ENCODE assay signal across 24 cellular contexts in the genomic region with DNA sequence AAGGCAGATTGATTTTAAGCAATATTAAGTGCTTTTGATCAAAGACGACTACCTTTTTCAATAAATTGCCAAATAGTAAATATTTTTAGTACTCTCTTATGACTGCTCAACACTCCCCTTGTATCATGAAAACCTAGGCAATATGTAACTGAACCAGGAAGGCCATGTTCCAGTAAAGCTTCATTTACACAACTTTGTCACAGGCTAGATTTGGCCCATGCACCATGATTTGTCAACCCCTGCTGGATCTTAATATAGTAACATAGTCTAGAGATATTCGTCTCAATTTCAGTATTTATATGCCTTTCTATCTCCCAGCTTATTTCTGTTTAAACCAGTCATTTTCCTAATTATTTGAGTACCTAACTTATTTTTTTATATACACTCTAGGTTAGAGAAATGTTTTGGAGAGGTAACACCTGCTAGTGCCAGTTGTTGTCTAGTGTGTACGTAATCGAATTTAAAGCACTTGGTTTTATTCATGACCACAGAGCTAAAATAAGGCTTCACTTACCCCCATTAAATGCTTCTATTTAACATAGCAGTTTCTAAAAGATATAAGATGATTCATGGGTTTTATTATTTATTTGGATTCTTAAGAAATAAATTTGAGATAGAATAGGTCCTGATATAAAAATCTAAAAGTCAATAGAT. TPM values are rescaled to one million over a fixed set of nuclear protein-coding genes. Genes with fewer than 3 reads are reported as not detected.
DNase-seq lines count a peak whose midpoint lies in the region; ATAC-seq, FAIRE-seq and TF ChIP-seq lines count a peak whose summit lies in the region.
"Had no signal": no experiment of that assay in that cellular context is flagged by ENCODE, and none has a peak within 500 bp of the region (broad histone marks: within the 10 kb centered on the region; RNA-seq: fewer than 3 reads in every experiment).

No MANE protein-coding gene starts in this region.

- H3K4me1 ChIP-seq in HCT116 (ENCODE audit: control insufficient read depth in 1 of 2, insufficient read depth in 2 of 2, low read length in 2 of 2) (no peaks in the 10 kb centered on the region), GM12878 (ENCODE audit: control insufficient read depth, insufficient read depth, low read length) (no peaks in the 10 kb centered on the region), psoas muscle (peaks cover 14% of the 10 kb centered on the region)
- H3K4me1 ChIP-seq: A549, Caco-2 had no signal

- no peak for DNase-seq in activated naive CD4-positive, alpha-beta T cell treated with anti-CD3 and anti-CD28 coated beads, Interleukin-2, amount 50 U/mL, for 72 hours (ENCODE audit: low spot score in 2 of 2)
- DNase-seq in HCT116 (ENCODE audit: low read depth, low spot score) (no peak), GM12878 (ENCODE audit: low read depth, low spot score) (no peak), psoas muscle (no peak), NCI-H82 treated with DMSO at 0.1 percent for 48 hours (lab: John Stamatoyannopoulos, UW; ENCODE audit: unreplicated experiment) (no peak), HUDEP-2 (lab: John Stamatoyannopoulos, UW; ENCODE audit: unreplicated experiment in 76 of 76) (no peak)
- DNase-seq: C1 segment of cervical spinal cord; Caco-2; CD8-positive, alpha-beta T cell; GM23248; H7; HFFc6; NCI-H1048; NCI-H1417; NCI-H187; NCI-H446; NCI-H524 treated with DMSO at 0.1 percent for 48 hours; NCI-H774; PC-9; SHP77 had no signal

- H3K27me3 ChIP-seq in HCT116 (ENCODE audit: insufficient read depth, low read length) (no peaks in the 10 kb centered on the region), GM12878 (replicated peaks in 1 of 2; ENCODE audit: control insufficient read depth in 2 of 2, insufficient read depth in 2 of 2, low read length in 1 of 2) (no peaks in the 10 kb centered on the region), psoas muscle (ENCODE audit: insufficient read depth in 3 of 3, low read length in 2 of 3) (no peaks in the 10 kb centered on the region)

- H3K27me3 Mint-ChIP-seq in activated naive CD4-positive, alpha-beta T cell treated with anti-CD3 and anti-CD28 coated beads, Interleukin-2, amount 50 U/mL, for 24 hours = no peaks in the 10 kb centered on the region
- H3K27me3 Mint-ChIP-seq: IgD-negative memory B cell had no signal

- TF ChIP-seq EP300 in GM12878 (IDR thresholded peaks at IDR 0.05; ENCODE audit: borderline replicate concordance in 1 of 2, control insufficient read depth in 1 of 2, low read depth in 2 of 2, low read length in 2 of 2) = no peak

- H3K4me3 Mint-ChIP-seq in activated naive CD4-positive, alpha-beta T cell treated with anti-CD3 and anti-CD28 coated beads, Interleukin-2, amount 50 U/mL, for 24 hours = no peak overlapping the region
- H3K4me3 Mint-ChIP-seq: CD8-positive, alpha-beta T cell; HFFc6; IgD-negative memory B cell had no signal

- SMC1A ChIA-PET in GM12878 (lab: Charles Lee; ENCODE audit: uncharacterized antibody, unreplicated experiment) = no interaction called here

- TF ChIP-seq POLR2A in HCT116 (IDR thresholded peaks at IDR 0.05; ENCODE audit: borderline replicate concordance, extremely low read depth, insufficient read depth, insufficient read length) (no peak), GM12878 (IDR thresholded peaks at IDR 0.05; ENCODE audit: low read depth, low read length) (no peak)

- no peak for ATAC-seq in activated naive CD4-positive, alpha-beta T cell treated with anti-CD3 and anti-CD28 coated beads, Interleukin-2, amount 50 U/mL, for 72 hours
- ATAC-seq in HCT116 (no peak), GM12878 (no peak), psoas muscle (peak; percentile 94 to 98 (median 96)), HG03469 (IDR thresholded peaks at IDR 0.05; ENCODE audit: unreplicated experiment) (no peak)
- ATAC-seq: A549; CD8-positive, alpha-beta T cell had no signal

- H4K20me1 ChIP-seq in HCT116 (ENCODE audit: insufficient read depth) (no peaks in the 10 kb centered on the region; the same call in 1 of the 2 replicates), GM12878 (ENCODE audit: control insufficient read depth, insufficient read depth) (no peaks in the 10 kb centered on the region)

- FAIRE-seq in GM12878 (lab: Jason Lieb, UNC) = no peak
- FAIRE-seq: A549 had no signal

- no peak overlapping the region for H3K9ac ChIP-seq in HCT116 (ENCODE audit: low read length)
- no peak overlapping the region for H3K9ac ChIP-seq in GM12878 (ENCODE audit: control insufficient read depth, insufficient read depth, low read length)
- H3K9ac ChIP-seq: GM23248 had no signal

- H3K36me3 Mint-ChIP-seq in activated naive CD4-positive, alpha-beta T cell treated with anti-CD3 and anti-CD28 coated beads, Interleukin-2, amount 50 U/mL, for 24 hours = peaks cover 7% of the 10 kb centered on the region
- peaks cover 4% of the 10 kb centered on the region in 2 donors for H3K36me3 Mint-ChIP-seq in activated naive CD4-positive, alpha-beta T cell treated with anti-CD3 and anti-CD28 coated beads, Interleukin-2, amount 50 U/mL, for 72 hours

- H3K36me3 ChIP-seq in HCT116 (ENCODE audit: control insufficient read depth in 1 of 2, insufficient read depth in 2 of 2, low read length in 2 of 2) (peaks cover 20 to 34% of the 10 kb centered on the region in 2 experiments), GM12878 (ENCODE audit: control insufficient read depth in 2 of 2, insufficient read depth in 2 of 2, low read length in 1 of 2) (peaks cover 5 to 38% of the 10 kb centered on the region in 2 experiments), psoas muscle (ENCODE audit: insufficient read depth in 1 of 2, low read depth in 1 of 2) (peaks cover 7 to 87% of the 10 kb centered on the region in 2 donors)

- H3K9me3 Mint-ChIP-seq in activated naive CD4-positive, alpha-beta T cell treated with anti-CD3 and anti-CD28 coated beads, Interleukin-2, amount 50 U/mL, for 24 hours = no peaks in the 10 kb centered on the region
- no peaks in the 10 kb centered on the region for H3K9me3 Mint-ChIP-seq in activated naive CD4-positive, alpha-beta T cell treated with anti-CD3 and anti-CD28 coated beads, Interleukin-2, amount 50 U/mL, for 72 hours
- H3K9me3 Mint-ChIP-seq: CD8-positive, alpha-beta T cell; HFFc6; IgD-negative memory B cell had no signal

- no peaks in the 10 kb centered on the region for H3K9me2 ChIP-seq in HCT116 (ENCODE audit: insufficient read depth)

- no peak overlapping the region for H2AFZ ChIP-seq in HCT116 (ENCODE audit: low read depth, low read length, poor library complexity, severe bottlenecking)
- no peak overlapping the region for H2AFZ ChIP-seq in GM12878 (ENCODE audit: control insufficient read depth, low read depth, low read length)
- H2AFZ ChIP-seq: GM23248, PC-9 had no signal

- H3K4me1 Mint-ChIP-seq in activated naive CD4-positive, alpha-beta T cell treated with anti-CD3 and anti-CD28 coated beads, Interleukin-2, amount 50 U/mL, for 24 hours = peaks cover 16% of the 10 kb centered on the region

- intact Hi-C loops in HCT116 (cut with micrococcal nuclease) (no loop called here), GM12878 (cut with micrococcal nuclease; ENCODE audit: unreplicated experiment) (no loop called here), psoas muscle (cut with DNase I) (no loop called here)

- peaks cover 40% of the 10 kb centered on the region for H3K79me2 ChIP-seq in HCT116 (ENCODE audit: insufficient read depth, low read length)
- peaks cover 4% of the 10 kb centered on the region for H3K79me2 ChIP-seq in GM12878 (ENCODE audit: control insufficient read depth, insufficient read depth, low read length)

- POLR2A ChIA-PET in HCT116 (lab: Charles Lee) (no interaction called here), GM12878 (lab: Charles Lee) (no interaction called here)

- TF ChIP-seq CTCF in HCT116 (IDR thresholded peaks at IDR 0.05 in 2 of 3, conservative IDR thresholded peaks at IDR 0.05 in 1 of 3; ENCODE audit: borderline replicate concordance in 1 of 3, insufficient read depth in 1 of 3, low read depth in 2 of 3, low read length in 2 of 3) (no peak), GM12878 (IDR thresholded peaks at IDR 0.05 in 2 of 3, conservative IDR thresholded peaks at IDR 0.05 in 1 of 3; ENCODE audit: control insufficient read depth in 2 of 3, extremely low read depth in 1 of 3, insufficient read depth in 1 of 3, low read depth in 3 of 3, low read length in 3 of 3) (no peak), psoas muscle (IDR thresholded peaks at IDR 0.05) (no peak)

- CTCF ChIA-PET in HCT116 (lab: Charles Lee) (no interaction called here), GM12878 (lab: Yijun Ruan, JAX) (no interaction called here)

- 99% methylated on average over 4 of the region's 4 CpGs for WGBS in GM12878 (ENCODE audit: insufficient coverage, insufficient replicate concordance, low lambda C conversion rate, missing lambda C conversion rate)
- 29 to 54% (median 35%) methylated on average over 4 of the region's 4 CpGs for WGBS in psoas muscle, 3 donors

- H3K4me2 ChIP-seq in HCT116 (ENCODE audit: low read length) (no peak overlapping the region), GM12878 (ENCODE audit: control insufficient read depth, insufficient read depth) (no peak overlapping the region)
- H3K4me2 ChIP-seq: A549, PC-9 had no signal

- TSS peak; percentile 9 for BruUV-seq in HCT116 (replicated peaks; lab: Mats Ljungman, UMichigan)
- BruUV-seq in GM12878 (replicated peaks; lab: Mats Ljungman, UMichigan) = TSS peak; percentile 18

- no peak overlapping the region for H3K4me3 ChIP-seq in HCT116 (replicated peaks in 1 of 2; ENCODE audit: low read depth in 1 of 2, low read length in 2 of 2)
- no peak overlapping the region for H3K4me3 ChIP-seq in GM12878
- peak overlapping the region; percentile 21 for H3K4me3 ChIP-seq in psoas muscle
- H3K4me3 ChIP-seq: A549, GM23248, PC-9 had no signal

- in situ Hi-C loops in GM12878 (cut with MboI) = no loop called here

- no peaks in the 10 kb centered on the region for H3K9me3 ChIP-seq in HCT116 (ENCODE audit: control insufficient read depth in 1 of 2, insufficient read depth in 1 of 2, low read depth in 1 of 2, low read length in 2 of 2)
- no peaks in the 10 kb centered on the region for H3K9me3 ChIP-seq in GM12878 (replicated peaks; ENCODE audit: control insufficient read depth, insufficient read depth, low read length)
- no peaks in the 10 kb centered on the region for H3K9me3 ChIP-seq in psoas muscle
- H3K9me3 ChIP-seq: A549, Caco-2 had no signal

- RAD21 ChIA-PET in HCT116 (lab: Charles Lee; ENCODE audit: low non-redundant PET in 1 of 2, low total read pairs in 2 of 2, uncharacterized antibody in 2 of 2, unreplicated experiment in 2 of 2) (no interaction called here), GM12878 (lab: Charles Lee; ENCODE audit: unreplicated experiment) (no interaction called here)

- no peak overlapping the region for H3K27ac ChIP-seq in HCT116 (ENCODE audit: low read depth, low read length)
- no peak overlapping the region for H3K27ac ChIP-seq in GM12878 (ENCODE audit: control insufficient read depth, insufficient read depth)
- peak overlapping the region; percentile 79 for H3K27ac ChIP-seq in psoas muscle
- H3K27ac ChIP-seq: A549, GM23248, PC-9 had no signal

- no peak for TF ChIP-seq RAD21 in HCT116 (IDR thresholded peaks at IDR 0.05; ENCODE audit: low read depth)
- no peak for TF ChIP-seq RAD21 in GM12878 (IDR thresholded peaks at IDR 0.05; ENCODE audit: insufficient read depth, low read depth, low read length)

- peak overlapping the region; percentile 9 for H3K27ac Mint-ChIP-seq in activated naive CD4-positive, alpha-beta T cell treated with anti-CD3 and anti-CD28 coated beads, Interleukin-2, amount 50 U/mL, for 24 hours
- no peak overlapping the region for H3K27ac Mint-ChIP-seq in activated naive CD4-positive, alpha-beta T cell treated with anti-CD3 and anti-CD28 coated beads, Interleukin-2, amount 50 U/mL, for 72 hours
- H3K27ac Mint-ChIP-seq: CD8-positive, alpha-beta T cell; HFFc6; IgD-negative memory B cell had no signal

RNA-seq across cellular contexts. Expression of a gene that starts 21.0 kb away (rescaled TPM):
- total RNA-seq in activated naive CD4-positive, alpha-beta T cell treated with anti-CD3 and anti-CD28 coated beads, Interleukin-2, amount 50 U/mL, for 72 hours = 10 to 100 TPM; 62.4 to 62.7 TPM
- total RNA-seq in HCT116 (2021; ENCODE audit: unreplicated experiment) (36.7 TPM), GM12878 (2014; rRNA removed) (48.8 and 55.6 TPM in 2 replicates), GM12878 (2014; rRNA removed; fragmentation: Illumina TruSeq; extraction: Trizol) (79.2 and 82.3 TPM in 2 replicates), GM12878 (2021) (50.6 and 55.7 TPM in 2 replicates), psoas muscle (10 to 100 TPM; 35.2 to 45.6 (median 42.7) TPM)
- polyA plus RNA-seq in HCT116 (2012) = 7.5 and 11.8 TPM in 2 replicates
- 196 and 198 TPM in 2 replicates for total RNA-seq in GM12878 (2013; cell fraction: nucleolus; rRNA removed)
- polyA plus RNA-seq in GM12878 (2011; ENCODE audit: low read depth) = 32.2 TPM
- polyA plus RNA-seq in GM12878 (2011; rRNA removed) (44.3 and 66.6 TPM in 2 replicates), GM12878 (2014; fragmentation: Illumina TruSeq; extraction: Trizol) (82.3 and 96.7 TPM in 2 replicates), GM12878 (2014; fragmentation: Nextera tagmentation; extraction: Ambion mirVana) (10 to 100 TPM; 18.4 to 25.6 TPM), GM12878 (2014; rRNA removed) (41.6 and 57.5 TPM in 2 replicates), GM12878 (2016; fragmentation: Nextera tagmentation; extraction: Ambion mirVana) (10 to 100 TPM; 55.2 to 62.8 TPM), psoas muscle (10 to 100 TPM; 22.1 to 40.3 (median 24.7) TPM)
- 15.6 and 18.4 TPM in 2 replicates for polyA plus RNA-seq in GM12878 (2011; cell fraction: cytosol; rRNA removed)
- polyA plus RNA-seq in GM12878 (2011; cell fraction: nucleus; rRNA removed) = 87.2 and 102 TPM in 2 replicates
- polyA plus RNA-seq in GM12878 (2012) = 32.7 and 46.9 TPM in 2 replicates
- 48.6 and 72.6 TPM in 2 replicates for polyA minus RNA-seq in GM12878 (2011; rRNA and poly(A)+ RNA removed)
- polyA minus RNA-seq in GM12878 (2011; cell fraction: cytosol; rRNA and poly(A)+ RNA removed) = 18.3 and 22.8 TPM in 2 replicates
- polyA minus RNA-seq in GM12878 (2011; cell fraction: nucleus; rRNA and poly(A)+ RNA removed) = 76.8 and 107 TPM in 2 replicates

Comparison
In these comparisons a context has a peak if more than half of its experiments do, and no peak if none do; other contexts are left out.
1. ATAC-seq: peak in psoas muscle (4 of 4); none in activated naive CD4-positive, alpha-beta T cell treated with anti-CD3 and anti-CD28 coated beads, Interleukin-2, amount 50 U/mL, for 72 hours (0 of 2), HCT116 (single experiment), GM12878 (single experiment) and HG03469 (single experiment).